26 cellular contexts compared by ENCODE assay signal in the genomic region with DNA sequence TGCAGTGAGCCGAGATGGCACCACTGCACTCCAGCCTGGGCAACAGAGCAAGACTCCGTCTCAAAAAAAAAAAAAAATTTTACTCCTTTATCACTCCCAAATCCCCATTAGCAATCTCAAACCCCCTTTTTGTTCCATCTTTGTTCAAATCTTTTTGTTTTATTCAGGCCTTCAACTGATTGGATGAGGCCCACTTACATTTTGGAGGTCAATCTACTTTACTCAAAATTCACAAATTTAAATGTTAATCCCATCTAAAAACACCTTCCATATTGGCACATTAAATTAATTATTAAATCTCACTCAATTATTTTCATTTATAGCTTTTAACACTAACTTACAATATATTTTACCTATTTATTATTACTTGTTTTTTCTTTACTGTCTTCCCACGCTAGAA.
"Had no signal": no experiment of that assay in that cellular context is flagged by ENCODE, and none has a peak within 500 bp of the region (broad histone marks: within the 10 kb centered on the region; RNA-seq: fewer than 3 reads in every experiment).

No MANE protein-coding gene starts in this region.

- H3K9me3 Mint-ChIP-seq: immature natural killer cell had no signal

- H3K27ac Mint-ChIP-seq: immature natural killer cell, memory B cell, mesothelial cell of epicardium had no signal

- ATAC-seq: foreskin keratinocyte, gastroesophageal sphincter, heart left ventricle, left cardiac atrium, left lung, left ventricle myocardium superior, lower lobe of right lung, mucosa of descending colon had no signal

- FAIRE-seq: colon, endothelial cell of umbilical vein, frontal cortex, kidney had no signal

- H3K36me3 ChIP-seq: esophagus muscularis mucosa, gastroesophageal sphincter, heart left ventricle, left lung, lower lobe of right lung had no signal

- H3K27ac ChIP-seq: coronary artery, dorsolateral prefrontal cortex, esophagus muscularis mucosa, foreskin keratinocyte, gastroesophageal sphincter, heart left ventricle, hepatocyte, left lung, lower lobe of right lung had no signal

- H3K4me1 ChIP-seq: foreskin keratinocyte, heart left ventricle, left lung, lower lobe of right lung had no signal

- H2AFZ ChIP-seq: hepatocyte had no signal

- H3K4me3 ChIP-seq: coronary artery, dorsolateral prefrontal cortex, esophagus muscularis mucosa, gastroesophageal sphincter, heart left ventricle, hepatocyte, left lung, lower lobe of right lung, mucosa of descending colon had no signal

- H3K4me2 ChIP-seq: hepatocyte had no signal

- H3K36me3 Mint-ChIP-seq: immature natural killer cell had no signal

- H3K27me3 ChIP-seq: dorsolateral prefrontal cortex, esophagus muscularis mucosa, foreskin keratinocyte, gastroesophageal sphincter, heart left ventricle, hepatocyte, left lung had no signal

- DNase-seq: dermis blood vessel endothelial cell; dorsolateral prefrontal cortex; effector CD4-positive, alpha-beta T cell; effector memory CD4-positive, alpha-beta T cell; foreskin keratinocyte; heart left ventricle; hypothalamus; immature natural killer cell; islet precursor cell; kidney; left cardiac atrium; left lung; left ventricle myocardium superior; lower lobe of right lung; mesendoderm; mucosa of descending colon; naive B cell had no signal

- H3K79me2 ChIP-seq: hepatocyte had no signal

- H3K4me3 Mint-ChIP-seq: immature natural killer cell, memory B cell, mesothelial cell of epicardium, naive B cell had no signal

- H3K4me1 Mint-ChIP-seq: immature natural killer cell, memory B cell, mesothelial cell of epicardium, naive B cell had no signal
